14 cellular contexts compared by ENCODE assay signal in the genomic region with DNA sequence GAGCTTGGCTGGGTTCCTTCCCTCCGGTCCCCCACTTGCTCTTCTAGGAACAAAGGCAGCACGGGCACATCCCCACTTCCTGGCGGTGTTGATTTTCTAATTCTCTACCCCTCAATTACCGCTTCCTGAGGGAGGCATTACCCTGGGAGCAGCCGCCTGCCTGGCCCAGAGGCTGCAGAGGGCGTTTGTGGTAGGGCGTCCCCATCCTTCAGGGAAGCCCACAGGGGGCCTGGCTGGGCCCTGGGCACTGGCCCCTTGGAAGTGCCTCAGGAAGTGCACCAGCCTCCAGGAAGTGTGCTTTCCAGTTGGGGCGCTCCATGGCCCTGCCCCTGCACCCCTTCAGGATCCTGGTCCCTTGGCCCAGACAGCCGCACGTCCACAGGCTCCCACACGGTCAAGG.
"Had no signal": no experiment of that assay in that cellular context is flagged by ENCODE, and none has a peak within 500 bp of the region (broad histone marks: within the 10 kb centered on the region; RNA-seq: fewer than 3 reads in every experiment).

No MANE protein-coding gene starts in this region.

- DNase-seq: activated CD4-positive, alpha-beta T cell treated with anti-CD3 and anti-CD28 coated beads, Interleukin-2, amount 50 U/mL, for 4 hours; activated CD4-positive, CD25-positive, alpha-beta regulatory T cell treated with anti-CD3 and anti-CD28 coated beads, Interleukin-2, amount 50 U/mL, for 72 hours; activated naive CD4-positive, alpha-beta T cell treated with Interleukin-2 at 50 U/mL for 16 hours; cerebellar nuclear complex; effector memory CD8-positive, alpha-beta T cell; foreskin melanocyte; immature natural killer cell; mesenchymal stem cell; natural killer cell had no signal

- H3K27ac ChIP-seq: ascending aorta, breast epithelium, epithelial cell of prostate had no signal

- H3K36me3 ChIP-seq: ascending aorta, breast epithelium had no signal

- ATAC-seq: activated T-helper 17 cell treated with anti-CD3 and anti-CD28 coated beads, Interleukin-2, amount 50 U/mL, for 72 hours; effector memory CD8-positive, alpha-beta T cell; natural killer cell; stimulated activated effector memory CD8-positive, alpha-beta T cell treated with anti-CD3 and anti-CD28 coated beads, Interleukin-12 subunit alpha, Interleukin-12 subunit beta, amount 100 ng/mL, for 72 hours had no signal

- H3K4me3 ChIP-seq: ascending aorta, breast epithelium had no signal

- H3K4me1 ChIP-seq: ascending aorta, breast epithelium had no signal
